ENCODE assay signal across 12 cellular contexts in the genomic region with DNA sequence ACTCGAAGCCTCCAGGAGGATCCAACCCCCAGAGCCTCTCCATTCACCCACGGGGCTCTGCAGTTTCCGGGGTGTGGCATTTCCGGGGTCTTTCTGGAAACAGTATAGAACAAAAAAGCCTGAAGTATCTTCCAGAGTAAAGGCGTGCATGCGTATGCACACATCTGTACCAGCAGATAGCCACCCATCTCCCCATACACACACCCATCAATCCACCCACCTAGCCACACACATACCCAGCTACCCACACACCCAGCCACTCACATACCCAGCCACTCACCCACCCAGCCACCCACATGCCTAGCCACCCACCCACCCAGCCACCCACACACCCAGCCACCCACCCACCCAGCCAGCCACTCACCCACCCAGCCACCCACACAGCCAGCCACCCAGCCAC. TPM values are rescaled to one million over a fixed set of nuclear protein-coding genes. Genes with fewer than 3 reads are reported as not detected.
"Had no signal": no experiment of that assay in that cellular context is flagged by ENCODE, and none has a peak within 500 bp of the region (broad histone marks: within the 10 kb centered on the region; RNA-seq: fewer than 3 reads in every experiment).

No MANE protein-coding gene starts in this region.

- FAIRE-seq: H1, H54 had no signal

- H3K4me2 ChIP-seq: GM23338, KMS-11 had no signal

- H3K9ac ChIP-seq: KMS-11 had no signal

- H3K4me3 ChIP-seq: GM23338 had no signal

- DNase-seq: H9, HCEC 1CT, HFFc6, IMR-90, Karpas-422, KBM-7 had no signal

- ATAC-seq: GM23338 had no signal

- H3K27ac ChIP-seq: HL-60, KMS-11 had no signal

- H2AFZ ChIP-seq: GM23338 had no signal

RNA-seq across cellular contexts. Expression of a gene that starts 2.9 kb away (rescaled TPM):
- total RNA-seq: GM23338, H1, H9, HFFc6, HT1080, IMR-90 had no signal
- polyA plus RNA-seq: GM23338, H1, IMR-90 had no signal
